12 cellular contexts compared by ENCODE assay signal in genomic region chr17:74214642-74215331, GRCh38. TPM values are rescaled to one million over a fixed set of nuclear protein-coding genes. Genes with fewer than 3 reads are reported as not detected.
DNase-seq lines count a peak whose midpoint lies in the region; ATAC-seq and TF ChIP-seq lines count a peak whose summit lies in the region.
"Had no signal": no experiment of that assay in that cellular context is flagged by ENCODE, and none has a peak within 500 bp of the region (broad histone marks: within the 10 kb centered on the region; RNA-seq: fewer than 3 reads in every experiment).

No MANE protein-coding gene starts in this region.

- peaks cover 79% of the 10 kb centered on the region for H4K20me1 ChIP-seq in BLaER1
- peaks cover 8% of the 10 kb centered on the region; the same call in 1 of the 2 replicates for H4K20me1 ChIP-seq in HCT116 (ENCODE audit: insufficient read depth)

- no peak for TF ChIP-seq CTCF in HCT116 (IDR thresholded peaks at IDR 0.05 in 2 of 3, conservative IDR thresholded peaks at IDR 0.05 in 1 of 3; ENCODE audit: borderline replicate concordance in 1 of 3, insufficient read depth in 1 of 3, low read depth in 2 of 3, low read length in 2 of 3)

- intact Hi-C loops in HCT116 (cut with micrococcal nuclease) = loop anchor here (5.0 kb wide), 3 partner anchors 138 to 318 kb away; partner anchors contain the start of gene CD300LB

- peak overlapping the region; percentile 81 to 93 (median 88) for H3K4me3 Mint-ChIP-seq in naive thymus-derived CD8-positive, alpha-beta T cell

- TF ChIP-seq POLR2A in HCT116 (IDR thresholded peaks at IDR 0.05; ENCODE audit: borderline replicate concordance, extremely low read depth, insufficient read depth, insufficient read length) = no peak

- H3K36me3 ChIP-seq in BLaER1 (peaks cover 22% of the 10 kb centered on the region), HCT116 (ENCODE audit: control insufficient read depth in 1 of 2, insufficient read depth in 2 of 2, low read length in 2 of 2) (peaks cover 2 to 5% of the 10 kb centered on the region in 2 experiments; a peak in 3 of 4 replicates)
- H3K36me3 ChIP-seq: cardiac muscle cell had no signal

- peaks cover 3% of the 10 kb centered on the region; the same call in 1 of the 2 replicates for H3K79me2 ChIP-seq in HCT116 (ENCODE audit: insufficient read depth, low read length)

- H3K4me1 Mint-ChIP-seq in naive thymus-derived CD8-positive, alpha-beta T cell = peaks cover 21 to 52% (median 41%) of the 10 kb centered on the region in 4 donors

- no peaks in the 10 kb centered on the region for H3K9me3 Mint-ChIP-seq in naive thymus-derived CD8-positive, alpha-beta T cell

- RAD21 ChIA-PET in HCT116 (lab: Charles Lee; ENCODE audit: low non-redundant PET in 1 of 2, low total read pairs in 2 of 2, uncharacterized antibody in 2 of 2, unreplicated experiment in 2 of 2) = no interaction called here

- H3K9ac ChIP-seq in BLaER1 (peak overlapping the region; percentile 72), HCT116 (ENCODE audit: low read length) (peak overlapping the region; percentile 72)

- H3K9me2 ChIP-seq in HCT116 (ENCODE audit: insufficient read depth) = no peaks in the 10 kb centered on the region

- DNase-seq in HCT116 (ENCODE audit: low read depth, low spot score) (no peak), caudate nucleus (lab: John Stamatoyannopoulos, UW) (no peak), NCI-H1436 treated with DMSO at 0.1 percent for 48 hours (lab: John Stamatoyannopoulos, UW) (no peak), SIG-M5 (lab: John Stamatoyannopoulos, UW) (no peak), NCI-H2029 treated with DMSO at 0.1 percent for 48 hours (lab: John Stamatoyannopoulos, UW) (no peak)
- DNase-seq in naive thymus-derived CD8-positive, alpha-beta T cell = no peak
- DNase-seq: DMS79, NCI-H510A had no signal

- POLR2A ChIA-PET in HCT116 (lab: Charles Lee) = no interaction called here
- POLR2A ChIA-PET in naive thymus-derived CD8-positive, alpha-beta T cell (lab: Charles Lee) = no interaction called here

- H3K4me2 ChIP-seq in BLaER1 (peak overlapping the region; percentile 95), HCT116 (ENCODE audit: low read length) (peak overlapping the region; percentile 97)

- H3K27me3 ChIP-seq in BLaER1 (no peaks in the 10 kb centered on the region), HCT116 (ENCODE audit: insufficient read depth, low read length) (no peaks in the 10 kb centered on the region)
- H3K27me3 ChIP-seq: cardiac muscle cell, pancreas had no signal

- H3K9me3 ChIP-seq in BLaER1 (no peaks in the 10 kb centered on the region), HCT116 (ENCODE audit: control insufficient read depth in 1 of 2, insufficient read depth in 1 of 2, low read depth in 1 of 2, low read length in 2 of 2) (no peaks in the 10 kb centered on the region)
- H3K9me3 ChIP-seq: pancreas had no signal

- peak overlapping the region; percentile 70 for H3K4me3 ChIP-seq in BLaER1
- H3K4me3 ChIP-seq in HCT116 (replicated peaks in 1 of 2; ENCODE audit: low read depth in 1 of 2, low read length in 2 of 2) = peak overlapping the region; percentile 75 to 77

- peak overlapping the region in 3 of 10 donors; percentile 5 to 57 (median 19) for H3K27ac Mint-ChIP-seq in naive thymus-derived CD8-positive, alpha-beta T cell

- no peak for TF ChIP-seq RAD21 in HCT116 (IDR thresholded peaks at IDR 0.05; ENCODE audit: low read depth)

- peak overlapping the region; percentile 68 for H3K27ac ChIP-seq in BLaER1
- no peak overlapping the region for H3K27ac ChIP-seq in HCT116 (ENCODE audit: low read depth, low read length)
- peak overlapping the region; percentile 78 for H3K27ac ChIP-seq in caudate nucleus (ENCODE audit: low read depth, low read length)
- H3K27ac ChIP-seq: cardiac muscle cell, pancreas had no signal

- CTCF ChIA-PET in HCT116 (lab: Charles Lee) = interaction anchor here (1.8 to 3.4 kb wide), 2 partner anchors 11 to 15 kb away, joined by 8 to 25 read pairs; partner anchors contain the start of gene RPL38

- no peak overlapping the region for H2AFZ ChIP-seq in HCT116 (ENCODE audit: low read depth, low read length, poor library complexity, severe bottlenecking)

- H3K27me3 Mint-ChIP-seq in naive thymus-derived CD8-positive, alpha-beta T cell = no peaks in the 10 kb centered on the region

- BruUV-seq in HCT116 (replicated peaks; lab: Mats Ljungman, UMichigan) = no TSS peak

- peaks cover 0 to 15% (median 9%) of the 10 kb centered on the region in 3 donors for H3K36me3 Mint-ChIP-seq in naive thymus-derived CD8-positive, alpha-beta T cell

- ATAC-seq in HCT116 (no peak), esophagus mucosa (no peak)
- ATAC-seq in naive thymus-derived CD8-positive, alpha-beta T cell = no peak

- H3K4me1 ChIP-seq in BLaER1 (peaks cover 74% of the 10 kb centered on the region), HCT116 (ENCODE audit: control insufficient read depth in 1 of 2, insufficient read depth in 2 of 2, low read length in 2 of 2) (peaks cover 25 to 47% of the 10 kb centered on the region in 2 experiments)

TF ChIP-seq in HCT116, 20 proteins besides CTCF, POLR2A, EP300 and RAD21:
- TF ChIP-seq FOSL1 (IDR thresholded peaks at IDR 0.05; ENCODE audit: low read depth) (no peak), REST (IDR thresholded peaks at IDR 0.05; ENCODE audit: low read depth) (no peak), EGR1 (IDR thresholded peaks at IDR 0.05; ENCODE audit: low read depth) (no peak), POLR2AphosphoS5 (IDR thresholded peaks at IDR 0.05; ENCODE audit: low read depth, low read length) (no peak), SP1 (IDR thresholded peaks at IDR 0.05; ENCODE audit: low read depth) (no peak), ZFX (IDR thresholded peaks at IDR 0.05) (no peak), TCF7L2 (IDR thresholded peaks at IDR 0.05; ENCODE audit: borderline replicate concordance, extremely low read depth, insufficient read depth, insufficient read length) (no peak)

RNA-seq across cellular contexts. Expression of gene TTYH2, which starts 1.4 kb away (rescaled TPM):
- 10.8 TPM for total RNA-seq in HCT116 (2021; ENCODE audit: unreplicated experiment)
- polyA plus RNA-seq in HCT116 (2012) = 7.9 and 8.2 TPM in 2 replicates
- total RNA-seq in naive thymus-derived CD8-positive, alpha-beta T cell = 1 to 10 TPM; 7.5 to 9.6 TPM
- polyA plus RNA-seq in naive thymus-derived CD8-positive, alpha-beta T cell = 1 to 10 TPM in 2 of 3 donors, under 1 TPM in 1; 0.57 to 2.2 (median 1.8) TPM
- total RNA-seq in esophagus mucosa = 0.88 TPM

RNA-seq across cellular contexts. Expression of gene RPL38, which starts 11.3 kb away (rescaled TPM):
- total RNA-seq in HCT116 (2021; ENCODE audit: unreplicated experiment) (1,628 TPM), esophagus mucosa (1,104 TPM)
- 6,393 and 7,467 TPM in 2 replicates for polyA plus RNA-seq in HCT116 (2012)
- 1,000 to 10,000 TPM; 2,061 to 2,154 TPM for total RNA-seq in naive thymus-derived CD8-positive, alpha-beta T cell
- 1,000 to 10,000 TPM; 2,282 to 2,688 (median 2,624) TPM for polyA plus RNA-seq in naive thymus-derived CD8-positive, alpha-beta T cell

RNA-seq across cellular contexts. Expression of gene DNAI2, which starts 59.2 kb away (rescaled TPM):
- not detected for total RNA-seq in HCT116 (2021; ENCODE audit: unreplicated experiment)
- not detected in 2 replicates for polyA plus RNA-seq in HCT116 (2012)
- total RNA-seq in naive thymus-derived CD8-positive, alpha-beta T cell = under 1 TPM; 0.38 to 0.42 TPM
- polyA plus RNA-seq in naive thymus-derived CD8-positive, alpha-beta T cell = under 1 TPM; 0.09 to 0.28 (median 0.11) TPM
- total RNA-seq in esophagus mucosa = not detected
- total RNA-seq: cardiac muscle cell, pancreas had no signal
- polyA plus RNA-seq: cardiac muscle cell had no signal
